ENCODE assay signal across 23 cellular contexts in the genomic region with DNA sequence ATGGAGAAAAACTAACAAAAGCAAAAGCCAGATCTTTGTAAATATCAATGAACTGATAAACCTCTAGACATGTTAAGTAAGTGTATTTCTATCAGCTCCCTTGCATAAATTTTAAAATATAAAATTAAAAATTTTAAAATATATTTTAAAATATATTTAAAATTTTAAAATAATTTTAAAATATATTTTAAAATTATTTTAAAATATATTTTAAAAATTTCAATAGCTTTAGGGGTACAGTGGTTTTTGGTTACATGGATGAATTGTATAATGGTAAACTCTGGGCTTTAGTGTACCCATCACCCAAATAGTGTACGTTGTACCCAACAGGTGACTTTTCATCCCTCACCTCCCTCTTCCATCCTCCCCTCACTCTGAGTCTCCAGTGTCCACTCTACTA.
DNase-seq lines count a peak whose midpoint lies in the region; ATAC-seq, FAIRE-seq and TF ChIP-seq lines count a peak whose summit lies in the region.
"Had no signal": no experiment of that assay in that cellular context is flagged by ENCODE, and none has a peak within 500 bp of the region (broad histone marks: within the 10 kb centered on the region; RNA-seq: fewer than 3 reads in every experiment).

No MANE protein-coding gene starts in this region.

- H3K4me1 Mint-ChIP-seq in WTC11 = peaks cover 19% of the 10 kb centered on the region
- H3K4me1 Mint-ChIP-seq in activated T-cell treated with anti-CD3 and anti-CD28 coated beads, Interleukin-2, amount 50 U/mL, for 72 hours (ENCODE audit: low read depth) = no peaks in the 10 kb centered on the region

- H3K27ac Mint-ChIP-seq in WTC11 = no peak overlapping the region
- no peak overlapping the region for H3K27ac Mint-ChIP-seq in activated T-cell treated with anti-CD3 and anti-CD28 coated beads, Interleukin-2, amount 50 U/mL, for 72 hours
- H3K27ac Mint-ChIP-seq: B cell; CD4-positive, CD25-positive, alpha-beta regulatory T cell; CD8-positive, alpha-beta T cell had no signal

- POLR2A ChIA-PET in WTC11 (lab: Charles Lee) = no interaction called here

- H3K36me3 Mint-ChIP-seq in WTC11 = no peaks in the 10 kb centered on the region
- H3K36me3 Mint-ChIP-seq in activated T-cell treated with anti-CD3 and anti-CD28 coated beads, Interleukin-2, amount 50 U/mL, for 72 hours (ENCODE audit: insufficient read depth in 2 of 2) = peaks cover 5 to 6% of the 10 kb centered on the region in 2 donors

- H3K27me3 Mint-ChIP-seq in WTC11 (ENCODE audit: low read depth) = no peaks in the 10 kb centered on the region
- no peaks in the 10 kb centered on the region for H3K27me3 Mint-ChIP-seq in activated T-cell treated with anti-CD3 and anti-CD28 coated beads, Interleukin-2, amount 50 U/mL, for 72 hours (ENCODE audit: low read depth)
- H3K27me3 Mint-ChIP-seq: B cell; CD4-positive, CD25-positive, alpha-beta regulatory T cell had no signal

- H3K27me3 ChIP-seq in small intestine (ENCODE audit: control insufficient read depth in 2 of 2, insufficient read depth in 2 of 2, low read length in 2 of 2) = no peaks in the 10 kb centered on the region
- H3K27me3 ChIP-seq in brain microvascular endothelial cell (replicated peaks) = no peaks in the 10 kb centered on the region
- H3K27me3 ChIP-seq: BLaER1 had no signal

- TF ChIP-seq POLR2A in GM12891 (IDR thresholded peaks at IDR 0.05; ENCODE audit: low read depth, low read length) = no peak

- 89 to 96% (median 96%) methylated on average over 1 of the region's 1 CpG for WGBS in small intestine, 3 donors

- CTCF ChIA-PET in WTC11 (lab: Charles Lee) = interaction anchor here (0.6 kb wide), 1 partner anchor 10 kb away, joined by 4 read pairs; no protein-coding TSS in a partner anchor

- no peaks in the 10 kb centered on the region for H3K9me3 ChIP-seq in small intestine (ENCODE audit: control insufficient read depth, low read depth)
- H3K9me3 ChIP-seq: BLaER1, Caco-2 had no signal

- no peaks in the 10 kb centered on the region; the same call in 1 of the 2 replicates for H3K9me3 Mint-ChIP-seq in WTC11
- H3K9me3 Mint-ChIP-seq in activated T-cell treated with anti-CD3 and anti-CD28 coated beads, Interleukin-2, amount 50 U/mL, for 72 hours = peaks cover 2 to 4% of the 10 kb centered on the region in 2 donors

- no peaks in the 10 kb centered on the region for H3K4me1 ChIP-seq in small intestine (ENCODE audit: control insufficient read depth in 2 of 2, insufficient read depth in 1 of 2, low read depth in 1 of 2, low read length in 1 of 2)
- H3K4me1 ChIP-seq: Caco-2 had no signal

- no peak overlapping the region for H3K4me3 ChIP-seq in small intestine (ENCODE audit: low read depth in 1 of 2, low read length in 2 of 2)
- no peak overlapping the region for H3K4me3 ChIP-seq in brain microvascular endothelial cell (ENCODE audit: low read depth, low read length)
- H3K4me3 ChIP-seq: BLaER1, GM12878, GM23248 had no signal

- FAIRE-seq in GM19239 (lab: Jason Lieb, UNC) = peak; percentile 23
- FAIRE-seq in frontal cortex (lab: Jason Lieb, UNC) = peak; percentile 79
- peak; percentile 86 for FAIRE-seq in small intestine (lab: Jason Lieb, UNC)
- FAIRE-seq in GM12891 (lab: Jason Lieb, UNC) = no peak
- FAIRE-seq: GM12878, GM18507, H1 had no signal

- DNase-seq in GM19239 (ENCODE audit: insufficient read length, low spot score) = no peak
- no peak for DNase-seq in WTC11 (ENCODE audit: low spot score)
- DNase-seq in frontal cortex (ENCODE audit: low spot score in 2 of 2) = no peak
- DNase-seq in small intestine = no peak
- DNase-seq in GM12891 (ENCODE audit: insufficient read length, low spot score) = no peak
- no peak for DNase-seq in brain microvascular endothelial cell
- no peak for DNase-seq in activated T-cell treated with anti-CD3 and anti-CD28 coated beads, Interleukin-2, amount 50 U/mL, for 72 hours
- DNase-seq: Caco-2; CD4-positive, CD25-positive, alpha-beta regulatory T cell; CD8-positive, alpha-beta T cell; DMS153; DND-41; GDM1; GM23248; H7; HCEC 1CT had no signal

- H3K27ac ChIP-seq in small intestine (ENCODE audit: low read depth in 1 of 2, low read length in 1 of 2) (no peak overlapping the region), brain microvascular endothelial cell (no peak overlapping the region)
- H3K27ac ChIP-seq: BLaER1, C4-2B, GM23248 had no signal

- H3K36me3 ChIP-seq in small intestine (ENCODE audit: control insufficient read depth in 2 of 2, insufficient read depth in 2 of 2, low read length in 2 of 2) (no peaks in the 10 kb centered on the region), brain microvascular endothelial cell (replicated peaks) (no peaks in the 10 kb centered on the region)

- no peak overlapping the region for H3K4me3 Mint-ChIP-seq in WTC11
- no peak overlapping the region for H3K4me3 Mint-ChIP-seq in activated T-cell treated with anti-CD3 and anti-CD28 coated beads, Interleukin-2, amount 50 U/mL, for 72 hours
- H3K4me3 Mint-ChIP-seq: B cell; CD4-positive, CD25-positive, alpha-beta regulatory T cell; CD8-positive, alpha-beta T cell had no signal

- in situ Hi-C loops in brain microvascular endothelial cell (cut with HindIII; ENCODE audit: low pct_ligation_motif_present, low sequenced_read_pairs) = no loop called here

- no peak for ATAC-seq in WTC11
- ATAC-seq in HG03108 (IDR thresholded peaks at IDR 0.05; ENCODE audit: unreplicated experiment) = no peak
- no peak for ATAC-seq in activated T-cell treated with anti-CD3 and anti-CD28 coated beads, Interleukin-2, amount 50 U/mL, for 72 hours (replicated peaks in 1 of 2)
- ATAC-seq: CD8-positive, alpha-beta T cell; GM12878 had no signal

- TF ChIP-seq CTCF in WTC11 (IDR thresholded peaks at IDR 0.05) (no peak), brain microvascular endothelial cell (IDR thresholded peaks at IDR 0.05; ENCODE audit: low read depth, low read length, missing control alignments) (no peak)

TF ChIP-seq in WTC11, 78 proteins besides CTCF, POLR2A, EP300 and RAD21:
- TF ChIP-seq, protein P1, sequence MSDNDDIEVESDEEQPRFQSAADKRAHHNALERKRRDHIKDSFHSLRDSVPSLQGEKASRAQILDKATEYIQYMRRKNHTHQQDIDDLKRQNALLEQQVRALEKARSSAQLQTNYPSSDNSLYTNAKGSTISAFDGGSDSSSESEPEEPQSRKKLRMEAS (CRISPR knock-in tag; IDR thresholded peaks at IDR 0.05) = no peak
- TF ChIP-seq HMGA2 (CRISPR knock-in tag; IDR thresholded peaks at IDR 0.05) = peak; percentile 92; the same call in 1 of the 2 replicates

TF ChIP-seq in GM12891, 5 proteins besides CTCF, POLR2A, EP300 and RAD21:
- no peak for TF ChIP-seq PAX5 (IDR thresholded peaks at IDR 0.05; ENCODE audit: insufficient read depth, low read length, severe bottlenecking)
